Comparison of ENCODE assay signal across 8 cellular contexts in the genomic region with DNA sequence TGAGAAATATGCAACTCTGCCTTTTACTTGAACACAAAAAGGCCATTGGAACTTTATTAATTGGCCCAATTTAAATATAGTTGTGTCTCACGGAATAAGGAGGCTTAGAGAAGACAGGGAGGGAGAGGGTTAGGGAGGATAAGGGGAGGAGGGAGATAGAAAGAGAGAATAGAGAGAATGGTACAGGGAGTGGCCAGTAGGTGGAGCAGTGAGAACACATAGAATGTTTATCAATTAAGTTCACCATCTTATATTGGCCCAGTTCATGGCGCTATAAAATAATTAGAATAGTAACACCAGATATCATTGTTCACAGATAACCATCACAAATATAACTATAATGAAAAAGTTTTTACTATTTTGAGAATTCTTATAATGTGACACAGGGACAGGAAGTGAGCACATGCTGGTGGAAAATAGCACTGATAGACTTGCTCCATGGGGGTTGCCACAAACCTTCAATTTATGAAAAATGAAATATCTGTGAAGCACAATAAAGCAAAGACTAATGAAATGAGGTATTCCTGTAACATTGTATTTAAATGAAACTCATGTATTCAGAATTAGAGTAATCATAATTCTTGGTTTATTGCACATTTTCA.
DNase-seq lines count a peak whose midpoint lies in the region; ATAC-seq, FAIRE-seq and TF ChIP-seq lines count a peak whose summit lies in the region.

No MANE protein-coding gene starts in this region.

- H3K9me1 ChIP-seq in IMR-90 (ENCODE audit: insufficient read depth, low read length): no peaks in the 10 kb centered on the region

- peak; percentile 76 to 80 for TF ChIP-seq CTCF in GM23338 (conservative IDR thresholded peaks at IDR 0.05; ENCODE audit: low read depth in 2 of 2)
- TF ChIP-seq CTCF in IMR-90 (conservative IDR thresholded peaks at IDR 0.05; ENCODE audit: low read depth, low read length): peak; percentile 67
- TF ChIP-seq CTCF in RWPE2 (IDR thresholded peaks at IDR 0.05; ENCODE audit: poor library complexity, severe bottlenecking): peak; percentile 85
- peak; percentile 38 to 80 for TF ChIP-seq CTCF in fibroblast of lung (conservative IDR thresholded peaks at IDR 0.05 in 1 of 2, IDR thresholded peaks at IDR 0.05 in 1 of 2; ENCODE audit: low read depth in 1 of 2, low read length in 2 of 2)
- TF ChIP-seq CTCF in ascending aorta (IDR thresholded peaks at IDR 0.05): peak in 1 of 3 experiments; percentile 24

- peak; percentile 19 for DNase-seq in stimulated activated CD4-positive, alpha-beta T cell treated with anti-CD3 and anti-CD28 coated beads, Interleukin-15, amount 100 ng/mL, for 24 hours
- DNase-seq in stimulated activated CD4-positive, alpha-beta T cell treated with anti-CD3 and anti-CD28 coated beads, Interleukin-4, amount 100 ng/mL, for 4 hours: no peak
- peak; percentile 78 for DNase-seq in GM23338 (ENCODE audit: low spot score)
- peak; percentile 45 for DNase-seq in IMR-90
- no peak for DNase-seq in RWPE2 (ENCODE audit: low spot score)
- peak; percentile 19 to 65 for DNase-seq in fibroblast of lung (ENCODE audit: low read depth in 2 of 2)
- DNase-seq in small intestine: peak; percentile 18
- DNase-seq in ascending aorta (ENCODE audit: low spot score in 2 of 2): no peak

- no peak overlapping the region for H4K5ac ChIP-seq in IMR-90 (ENCODE audit: low read depth, low read length)

- TF ChIP-seq RAD21 in IMR-90 (IDR thresholded peaks at IDR 0.05; ENCODE audit: low read length): peak; percentile 58

- no peak overlapping the region for H2BK20ac ChIP-seq in IMR-90 (ENCODE audit: low read depth, low read length)

- H2BK15ac ChIP-seq in IMR-90 (ENCODE audit: low read depth, low read length): no peak overlapping the region

- no peaks in the 10 kb centered on the region for H3K9me2 ChIP-seq in GM23338 (ENCODE audit: insufficient read depth)

- intact Hi-C loops in IMR-90 (cut with micrococcal nuclease): loop anchor here (1.0 to 5.0 kb wide), 3 partner anchors 45 to 149 kb away; no protein-coding TSS in a partner anchor
- intact Hi-C loops in ascending aorta (cut with DNase I): no loop called here

- no peak overlapping the region for H3K14ac ChIP-seq in IMR-90 (replicated peaks; ENCODE audit: low read depth, low read length)

- H3K4ac ChIP-seq in IMR-90 (ENCODE audit: low read depth, low read length): no peak overlapping the region

- no peak overlapping the region for H2AK5ac ChIP-seq in IMR-90 (ENCODE audit: low read depth, low read length)

- H4K20me1 ChIP-seq in GM23338 (replicated peaks; ENCODE audit: insufficient read depth) (no peaks in the 10 kb centered on the region), IMR-90 (ENCODE audit: insufficient read depth, low read length) (no peaks in the 10 kb centered on the region), fibroblast of lung (ENCODE audit: control insufficient read depth, extremely low read depth, insufficient read depth, low read length) (no peaks in the 10 kb centered on the region)

- in situ Hi-C loops in IMR-90 (cut with MboI; ENCODE audit: low sequenced_read_pairs): no loop called here

- H3K56ac ChIP-seq in IMR-90 (ENCODE audit: extremely low read depth, insufficient read depth, low read length): no peak overlapping the region

- H3K9me3 ChIP-seq in IMR-90 (ENCODE audit: control insufficient read depth, insufficient read depth, low read length) (no peaks in the 10 kb centered on the region), RWPE2 (ENCODE audit: severe bottlenecking) (no peaks in the 10 kb centered on the region), fibroblast of lung (ENCODE audit: control insufficient read depth, insufficient read depth, low read depth, low read length) (no peaks in the 10 kb centered on the region), small intestine (ENCODE audit: control insufficient read depth, low read depth) (no peaks in the 10 kb centered on the region), ascending aorta (no peaks in the 10 kb centered on the region)

- H3K36me3 ChIP-seq in GM23338 (ENCODE audit: insufficient read depth) (no peaks in the 10 kb centered on the region), IMR-90 (ENCODE audit: control insufficient read depth, insufficient read depth, low read length) (no peaks in the 10 kb centered on the region), RWPE2 (ENCODE audit: low read depth) (no peaks in the 10 kb centered on the region), fibroblast of lung (ENCODE audit: control insufficient read depth, insufficient read depth, low read length) (no peaks in the 10 kb centered on the region), small intestine (ENCODE audit: control insufficient read depth in 2 of 2, insufficient read depth in 2 of 2, low read length in 2 of 2) (no peaks in the 10 kb centered on the region), ascending aorta (no peaks in the 10 kb centered on the region)

- H3K9ac ChIP-seq in IMR-90 (ENCODE audit: low read depth, low read length) (no peak overlapping the region), fibroblast of lung (ENCODE audit: insufficient read depth, low read length) (no peak overlapping the region)

- no TSS peak for BruUV-seq in IMR-90 (replicated peaks; lab: Mats Ljungman, UMichigan)

- H4K91ac ChIP-seq in IMR-90 (ENCODE audit: insufficient read depth, low read depth, low read length): no peak overlapping the region

- no peaks in the 10 kb centered on the region for H3F3A ChIP-seq in GM23338 (replicated peaks; ENCODE audit: low read depth)

- H2AK9ac ChIP-seq in IMR-90 (replicated peaks; ENCODE audit: low read depth, low read length, poor library complexity): no peak overlapping the region

- no CpG with 5 or more reads among the region's 2 CpGs for WGBS in IMR-90 (ENCODE audit: extremely low coverage in 2 of 2, insufficient read length in 1 of 2), 2 experiments
- 27 to 45% (median 42%) methylated on average over 2 of the region's 2 CpGs for WGBS in small intestine, 3 donors

- H3K27me3 Mint-ChIP-seq in GM23338 (ENCODE audit: insufficient read depth, low read depth, poor library complexity): peaks cover 3% of the 10 kb centered on the region

- H3K79me2 ChIP-seq in GM23338 (replicated peaks; ENCODE audit: insufficient read depth) (no peaks in the 10 kb centered on the region), fibroblast of lung (ENCODE audit: control insufficient read depth, insufficient read depth, low read length) (no peaks in the 10 kb centered on the region)

- no peak overlapping the region for H3K4me2 ChIP-seq in GM23338
- H3K4me2 ChIP-seq in IMR-90 (ENCODE audit: low read depth, low read length): no peak overlapping the region
- H3K4me2 ChIP-seq in fibroblast of lung (ENCODE audit: extremely low read depth, insufficient read depth, low read length): no peak overlapping the region

- H3K27me3 ChIP-seq in GM23338 (ENCODE audit: insufficient read depth) (no peaks in the 10 kb centered on the region), IMR-90 (ENCODE audit: control insufficient read depth, insufficient read depth, low read length) (no peaks in the 10 kb centered on the region), RWPE2 (ENCODE audit: insufficient read depth, poor library complexity, severe bottlenecking) (no peaks in the 10 kb centered on the region), fibroblast of lung (ENCODE audit: control insufficient read depth, insufficient read depth, low read length) (no peaks in the 10 kb centered on the region), small intestine (ENCODE audit: control insufficient read depth in 2 of 2, insufficient read depth in 2 of 2, low read length in 2 of 2) (no peaks in the 10 kb centered on the region), ascending aorta (no peaks in the 10 kb centered on the region)

- TF ChIP-seq POLR2A in IMR-90 (IDR thresholded peaks at IDR 0.05; ENCODE audit: low read depth, low read length): no peak

- no peaks in the 10 kb centered on the region for H3K9me3 Mint-ChIP-seq in GM23338

- no peak overlapping the region for H3K23ac ChIP-seq in IMR-90 (ENCODE audit: low read depth, low read length)

- no peaks in the 10 kb centered on the region for H3K36me3 Mint-ChIP-seq in GM23338 (ENCODE audit: low read depth)

- H3K18ac ChIP-seq in IMR-90 (ENCODE audit: low read depth, low read length): no peak overlapping the region

- H3K27ac ChIP-seq in GM23338 (ENCODE audit: low read depth): no peak overlapping the region
- no peak overlapping the region for H3K27ac ChIP-seq in IMR-90 (ENCODE audit: insufficient read depth, low read length)
- H3K27ac ChIP-seq in RWPE2 (ENCODE audit: poor library complexity, severe bottlenecking): no peak overlapping the region
- H3K27ac ChIP-seq in fibroblast of lung (ENCODE audit: insufficient read depth, low read length): no peak overlapping the region
- no peak overlapping the region for H3K27ac ChIP-seq in small intestine (ENCODE audit: low read depth in 1 of 2, low read length in 1 of 2)
- H3K27ac ChIP-seq in ascending aorta: no peak overlapping the region

- no peak overlapping the region for H2BK120ac ChIP-seq in IMR-90 (ENCODE audit: low read depth, low read length)

- FAIRE-seq in small intestine (lab: Jason Lieb, UNC): no peak

- H2BK5ac ChIP-seq in IMR-90 (ENCODE audit: low read depth, low read length, poor library complexity, severe bottlenecking): no peak overlapping the region

- no peaks in the 10 kb centered on the region for H3K4me1 Mint-ChIP-seq in GM23338

- no peak overlapping the region for H4K8ac ChIP-seq in IMR-90 (ENCODE audit: low read depth in 2 of 2, low read length in 2 of 2)

- no peak overlapping the region for H3K27ac Mint-ChIP-seq in GM23338

- ATAC-seq in GM23338 (peak; percentile 89), IMR-90 (ENCODE audit: low read depth) (peak; percentile 91), RWPE2 (ENCODE audit: low read depth) (peak; percentile 67)

- POLR2A ChIA-PET in IMR-90 (lab: Charles Lee; ENCODE audit: unreplicated experiment): no interaction called here

- H2AFZ ChIP-seq in GM23338: no peak overlapping the region
- no peak overlapping the region for H2AFZ ChIP-seq in IMR-90 (replicated peaks; ENCODE audit: low read length, poor library complexity)
- H2AFZ ChIP-seq in fibroblast of lung (ENCODE audit: low read length): no peak overlapping the region

- H3K4me3 ChIP-seq in GM23338 (no peak overlapping the region), IMR-90 (ENCODE audit: insufficient read depth, low read depth, low read length) (no peak overlapping the region), RWPE2 (ENCODE audit: severe bottlenecking) (no peak overlapping the region), fibroblast of lung (replicated peaks in 1 of 4; ENCODE audit: control extremely low read depth in 1 of 4, insufficient read depth in 1 of 4, low read depth in 3 of 4, low read length in 4 of 4) (no peak overlapping the region), small intestine (ENCODE audit: low read depth in 1 of 2, low read length in 2 of 2) (no peak overlapping the region), ascending aorta (no peak overlapping the region)

- no peaks in the 10 kb centered on the region for H3K79me1 ChIP-seq in IMR-90 (ENCODE audit: low read depth in 1 of 2, low read length in 2 of 2)

- H3K4me1 ChIP-seq in GM23338 (ENCODE audit: insufficient read depth): no peaks in the 10 kb centered on the region
- no peaks in the 10 kb centered on the region for H3K4me1 ChIP-seq in IMR-90 (ENCODE audit: control insufficient read depth, insufficient read depth, low read length)
- no peaks in the 10 kb centered on the region for H3K4me1 ChIP-seq in RWPE2 (ENCODE audit: insufficient read depth, poor library complexity, severe bottlenecking)
- no peaks in the 10 kb centered on the region for H3K4me1 ChIP-seq in fibroblast of lung (ENCODE audit: control insufficient read depth, extremely low read depth, insufficient read depth, low read length)
- no peaks in the 10 kb centered on the region for H3K4me1 ChIP-seq in small intestine (ENCODE audit: control insufficient read depth in 2 of 2, insufficient read depth in 1 of 2, low read depth in 1 of 2, low read length in 1 of 2)
- no peaks in the 10 kb centered on the region for H3K4me1 ChIP-seq in ascending aorta

- dilution Hi-C loops in IMR-90 (cut with HindIII; ENCODE audit: low sequenced_read_pairs, unreplicated experiment): no loop called here

- H3K4me3 Mint-ChIP-seq in GM23338: no peak overlapping the region

- CTCF ChIA-PET in IMR-90 (lab: Yijun Ruan, JAX): interaction anchor here (1.0 to 1.1 kb wide), 2 partner anchors 45 to 76 kb away, joined by 3 to 5 read pairs; no protein-coding TSS in a partner anchor

Comparison
In these comparisons a context has a peak if more than half of its experiments do, and no peak if none do; other contexts are left out.
1. DNase-seq: peak in stimulated activated CD4-positive, alpha-beta T cell treated with anti-CD3 and anti-CD28 coated beads, Interleukin-15, amount 100 ng/mL, for 24 hours (single experiment), GM23338 (single experiment), IMR-90 (single experiment), fibroblast of lung (2 of 2) and small intestine (single experiment); none in stimulated activated CD4-positive, alpha-beta T cell treated with anti-CD3 and anti-CD28 coated beads, Interleukin-4, amount 100 ng/mL, for 4 hours (0 of 2), RWPE2 (single experiment) and ascending aorta (0 of 2).
2. Peak in every context shown above with its lines, with median percentiles within 50 percentile points of each other: ATAC-seq.